Comparison of ENCODE assay signal across 8 cellular contexts in genomic region chr3:111616417-111617105, GRCh38. TPM values are rescaled to one million over a fixed set of nuclear protein-coding genes. Genes with fewer than 3 reads are reported as not detected.
DNase-seq lines count a peak whose midpoint lies in the region; ATAC-seq lines count a peak whose summit lies in the region.

No MANE protein-coding gene starts in this region.

- no peaks in the 10 kb centered on the region for H3K9me3 Mint-ChIP-seq in CD4-positive, CD25-positive, alpha-beta regulatory T cell
- H3K9me3 Mint-ChIP-seq in naive thymus-derived CD8-positive, alpha-beta T cell, result no peaks in the 10 kb centered on the region

- H3K4me3 ChIP-seq in CD4-positive, CD25-positive, alpha-beta regulatory T cell (ENCODE audit: low read depth, low read length), result peak overlapping the region; percentile 13
- H3K4me3 ChIP-seq in H7 (ENCODE audit: insufficient read depth, low read depth, low read length), result no peak overlapping the region

- H3K9me3 ChIP-seq in CD4-positive, CD25-positive, alpha-beta regulatory T cell (ENCODE audit: control insufficient read depth in 2 of 2, low read length in 2 of 2), result no peaks in the 10 kb centered on the region

- H3K4me1 ChIP-seq in CD4-positive, CD25-positive, alpha-beta regulatory T cell (ENCODE audit: control insufficient read depth, insufficient read depth, low read length, poor library complexity, severe bottlenecking), result peaks cover 21% of the 10 kb centered on the region

- H3K4me3 Mint-ChIP-seq in CD4-positive, CD25-positive, alpha-beta regulatory T cell, result peak overlapping the region in 3 of 4 donors; percentile 18 to 65 (median 53)
- H3K4me3 Mint-ChIP-seq in naive thymus-derived CD8-positive, alpha-beta T cell, result peak overlapping the region in 9 of 10 donors; percentile 17 to 72 (median 49)

- peak; percentile 95 to 97 for ATAC-seq in CD4-positive, CD25-positive, alpha-beta regulatory T cell (ENCODE audit: low read depth in 2 of 2)
- peak; percentile 83 for ATAC-seq in GM21360 (IDR thresholded peaks at IDR 0.05; ENCODE audit: unreplicated experiment)
- peak; percentile 65 for ATAC-seq in HG03575 (IDR thresholded peaks at IDR 0.05; ENCODE audit: extremely low read depth, insufficient number of reproducible peaks, low FRiP score, unreplicated experiment)
- ATAC-seq in naive thymus-derived CD8-positive, alpha-beta T cell, result peak; percentile 94

- H3K27me3 Mint-ChIP-seq in CD4-positive, CD25-positive, alpha-beta regulatory T cell, result no peaks in the 10 kb centered on the region
- H3K27me3 Mint-ChIP-seq in naive thymus-derived CD8-positive, alpha-beta T cell, result no peaks in the 10 kb centered on the region

- POLR2A ChIA-PET in naive thymus-derived CD8-positive, alpha-beta T cell (lab: Charles Lee), result interaction anchor here (0.8 to 2.0 kb wide), 7 partner anchors 9 to 74 kb away, joined by 3 to 9 read pairs (median 4); no protein-coding TSS in a partner anchor

- DNase-seq in CD4-positive, CD25-positive, alpha-beta regulatory T cell, result peak; percentile 9 to 93 (median 64)
- peak; percentile 21 for DNase-seq in activated T-cell treated with anti-CD3 and anti-CD28 coated beads for 1 hour (ENCODE audit: low read depth)
- peak in 9 of 10 donors; percentile 27 to 72 (median 54) for DNase-seq in naive thymus-derived CD8-positive, alpha-beta T cell
- DNase-seq in D341Med (ENCODE audit: low spot score), result no peak
- DNase-seq in 8988T, result no peak
- no peak for DNase-seq in H7

- peaks cover 5 to 49% (median 30%) of the 10 kb centered on the region in 4 donors for H3K4me1 Mint-ChIP-seq in CD4-positive, CD25-positive, alpha-beta regulatory T cell
- peaks cover 26 to 59% (median 55%) of the 10 kb centered on the region in 4 donors for H3K4me1 Mint-ChIP-seq in naive thymus-derived CD8-positive, alpha-beta T cell

- H3K27ac Mint-ChIP-seq in CD4-positive, CD25-positive, alpha-beta regulatory T cell, result peak overlapping the region; percentile 71 to 94 (median 91)
- H3K27ac Mint-ChIP-seq in naive thymus-derived CD8-positive, alpha-beta T cell, result peak overlapping the region; percentile 47 to 96 (median 86)

- peaks cover 14% of the 10 kb centered on the region for H3K36me3 ChIP-seq in CD4-positive, CD25-positive, alpha-beta regulatory T cell (ENCODE audit: control insufficient read depth, insufficient read depth, low read length)
- no peaks in the 10 kb centered on the region for H3K36me3 ChIP-seq in H7 (replicated peaks; ENCODE audit: control insufficient read depth, insufficient read depth, low read length)

- peaks cover 23% of the 10 kb centered on the region for H3K36me3 Mint-ChIP-seq in CD4-positive, CD25-positive, alpha-beta regulatory T cell
- H3K36me3 Mint-ChIP-seq in naive thymus-derived CD8-positive, alpha-beta T cell, result peaks cover under 1 to 59% (median 26%) of the 10 kb centered on the region in 3 donors

- H3K27ac ChIP-seq in CD4-positive, CD25-positive, alpha-beta regulatory T cell (ENCODE audit: insufficient read depth, low read length, poor library complexity, severe bottlenecking), result peak overlapping the region; percentile 62

- H3K27me3 ChIP-seq in CD4-positive, CD25-positive, alpha-beta regulatory T cell (ENCODE audit: control insufficient read depth, insufficient read depth, low read length), result no peaks in the 10 kb centered on the region
- no peaks in the 10 kb centered on the region for H3K27me3 ChIP-seq in H7 (ENCODE audit: control insufficient read depth, insufficient read depth, low read length)

RNA-seq across cellular contexts. Expression of gene ZBED2, which starts 21.4 kb away (rescaled TPM):
- total RNA-seq in CD4-positive, CD25-positive, alpha-beta regulatory T cell, result 0.27 TPM
- polyA plus RNA-seq in CD4-positive, CD25-positive, alpha-beta regulatory T cell, result under 1 TPM in 3 of 4 donors, not detected in 1; 0.15 to 1.00 (median 0.80) TPM
- total RNA-seq in naive thymus-derived CD8-positive, alpha-beta T cell, result under 1 TPM in 1 of 2 experiments, not detected in 1; 0.16 TPM
- polyA plus RNA-seq in naive thymus-derived CD8-positive, alpha-beta T cell, result 1 to 10 TPM in 2 of 3 donors, under 1 TPM in 1; 0.30 to 1.9 (median 1.1) TPM
- total RNA-seq in H7 (2014; rRNA removed; shearing (Covaris generic)), result not detected in 2 replicates

RNA-seq across cellular contexts. Expression of gene PLCXD2, which starts 57.9 kb away (rescaled TPM):
- total RNA-seq in CD4-positive, CD25-positive, alpha-beta regulatory T cell, result 19.9 TPM
- 1 to 10 TPM; 1.6 to 2.5 (median 1.9) TPM for polyA plus RNA-seq in CD4-positive, CD25-positive, alpha-beta regulatory T cell
- 10 to 100 TPM; 11.6 to 12.3 TPM for total RNA-seq in naive thymus-derived CD8-positive, alpha-beta T cell
- polyA plus RNA-seq in naive thymus-derived CD8-positive, alpha-beta T cell, result 1 to 10 TPM; 2.3 to 2.5 (median 2.4) TPM
- 1.00 and 3.4 TPM in 2 replicates for total RNA-seq in H7 (2014; rRNA removed; shearing (Covaris generic))

Comparison
In these comparisons a context has a peak if more than half of its experiments do, and no peak if none do; other contexts are left out.
1. DNase-seq: peak in CD4-positive, CD25-positive, alpha-beta regulatory T cell (3 of 3), activated T-cell treated with anti-CD3 and anti-CD28 coated beads for 1 hour (single experiment) and naive thymus-derived CD8-positive, alpha-beta T cell (9 of 10); none in D341Med (single experiment), 8988T (single experiment) and H7 (single experiment).
2. Peak in every context shown above with its lines, with median percentiles within 50 percentile points of each other: ATAC-seq.